ENCODE assay signal across 10 cellular contexts in genomic region chr18:57666818-57667497, GRCh38. TPM values are rescaled to one million over a fixed set of nuclear protein-coding genes. Genes with fewer than 3 reads are reported as not detected.
DNase-seq lines count a peak whose midpoint lies in the region; ATAC-seq and TF ChIP-seq lines count a peak whose summit lies in the region.
"Had no signal": no experiment of that assay in that cellular context is flagged by ENCODE, and none has a peak within 500 bp of the region (broad histone marks: within the 10 kb centered on the region; RNA-seq: fewer than 3 reads in every experiment).

No MANE protein-coding gene starts in this region.

- H3K23ac ChIP-seq in trophoblast cell (ENCODE audit: low read length) = no peak overlapping the region

- no peak overlapping the region for H2AK5ac ChIP-seq in trophoblast cell (ENCODE audit: low read length)

- no peak overlapping the region for H3K4me3 Mint-ChIP-seq in CD8-positive, alpha-beta T cell

- no peak overlapping the region for H2BK120ac ChIP-seq in trophoblast cell (ENCODE audit: insufficient read depth, low read length, poor library complexity)

- no peaks in the 10 kb centered on the region for H3K79me1 ChIP-seq in trophoblast cell (ENCODE audit: low read length)

- no peaks in the 10 kb centered on the region for H3K9me3 ChIP-seq in CD8-positive, alpha-beta T cell (ENCODE audit: low read length)
- H3K9me3 ChIP-seq in trophoblast cell (ENCODE audit: insufficient read depth, low read depth, low read length) = no peaks in the 10 kb centered on the region

- no peak overlapping the region for H3K18ac ChIP-seq in trophoblast cell (ENCODE audit: low read length)

- no peak overlapping the region for H3K27ac Mint-ChIP-seq in CD8-positive, alpha-beta T cell

- no peak overlapping the region for H4K91ac ChIP-seq in trophoblast cell (ENCODE audit: low read depth, low read length)

- POLR2A ChIA-PET in CD8-positive, alpha-beta T cell (lab: Charles Lee) = no interaction called here
- POLR2A ChIA-PET in RWPE1 (lab: Yijun Ruan, JAX; ENCODE audit: low non-redundant PET) = no interaction called here

- no peaks in the 10 kb centered on the region for H3K36me3 ChIP-seq in CD8-positive, alpha-beta T cell (ENCODE audit: insufficient read depth, low read length)
- no peaks in the 10 kb centered on the region for H3K36me3 ChIP-seq in trophoblast cell (ENCODE audit: control insufficient read depth in 1 of 2, insufficient read depth in 2 of 2, low read length in 2 of 2)

- H2BK12ac ChIP-seq in trophoblast cell (ENCODE audit: low read length) = no peak overlapping the region

- H2BK5ac ChIP-seq in trophoblast cell (ENCODE audit: low read depth, low read length, poor library complexity) = no peak overlapping the region

- H3K4ac ChIP-seq in trophoblast cell (ENCODE audit: low read depth, low read length) = no peak overlapping the region

- peaks cover 4% of the 10 kb centered on the region for H3K36me3 Mint-ChIP-seq in CD8-positive, alpha-beta T cell

- H3K4me2 ChIP-seq in trophoblast cell (ENCODE audit: low read length) = no peak overlapping the region

- H4K8ac ChIP-seq in trophoblast cell (ENCODE audit: low read depth, low read length) = no peak overlapping the region

- peaks cover 13% of the 10 kb centered on the region for H3K4me1 ChIP-seq in CD8-positive, alpha-beta T cell (ENCODE audit: insufficient read depth, low read length)
- H3K4me1 ChIP-seq in trophoblast cell (ENCODE audit: control insufficient read depth in 1 of 2, insufficient read depth in 2 of 2, low read length in 2 of 2) = no peaks in the 10 kb centered on the region

- peaks cover 44% of the 10 kb centered on the region for H3K4me1 Mint-ChIP-seq in CD8-positive, alpha-beta T cell (ENCODE audit: low read depth)

- H3K4me3 ChIP-seq in CD8-positive, alpha-beta T cell (ENCODE audit: low read depth, low read length) = no peak overlapping the region
- H3K4me3 ChIP-seq in trophoblast cell (ENCODE audit: low read depth, low read length) = no peak overlapping the region

- H4K12ac ChIP-seq in trophoblast cell (ENCODE audit: low read depth, low read length) = no peak overlapping the region

- CTCF ChIA-PET in CD8-positive, alpha-beta T cell (lab: Charles Lee) = no interaction called here
- CTCF ChIA-PET in RWPE1 (lab: Yijun Ruan, JAX) = no interaction called here

- H3K27me3 Mint-ChIP-seq in CD8-positive, alpha-beta T cell (ENCODE audit: low read depth) = no peaks in the 10 kb centered on the region

- no peak for DNase-seq in CD8-positive, alpha-beta T cell
- DNase-seq in RWPE1 (ENCODE audit: low spot score) = peak; percentile 10
- peak; percentile 84 for DNase-seq in fibroblast of peridontal ligament (ENCODE audit: extremely low read depth)
- DNase-seq in trophoblast cell = peak; percentile 30 to 69
- no peak for DNase-seq in NCI-H2171 treated with DMSO at 0.1 percent for 48 hours (lab: John Stamatoyannopoulos, UW)
- no peak for DNase-seq in NCI-H2227 (lab: John Stamatoyannopoulos, UW; ENCODE audit: unreplicated experiment)
- no peak for DNase-seq in NCI-H345 (lab: John Stamatoyannopoulos, UW)
- DNase-seq: DND-41, NCI-H146 had no signal

- H3K79me2 ChIP-seq in trophoblast cell (ENCODE audit: control insufficient read depth, insufficient read depth, low read length, poor library complexity) = no peaks in the 10 kb centered on the region

- peaks cover under 1% of the 10 kb centered on the region for H3K9me3 Mint-ChIP-seq in CD8-positive, alpha-beta T cell

- intact Hi-C loops in CD8-positive, alpha-beta T cell (cut with DNase I, micrococcal nuclease) = no loop called here

- no CpG with 5 or more reads among the region's 6 CpGs for WGBS in trophoblast cell (ENCODE audit: extremely low coverage, insufficient coverage, insufficient read length)

- H2AFZ ChIP-seq in trophoblast cell (ENCODE audit: insufficient read depth, low read length, poor library complexity) = no peak overlapping the region

- no peak for TF ChIP-seq CTCF in CD8-positive, alpha-beta T cell (IDR thresholded peaks at IDR 0.05)
- no peak for TF ChIP-seq CTCF in RWPE1 (conservative IDR thresholded peaks at IDR 0.05; ENCODE audit: low read depth)

- peak; percentile 55 for ATAC-seq in CD8-positive, alpha-beta T cell
- ATAC-seq in HG03571 (IDR thresholded peaks at IDR 0.05; ENCODE audit: unreplicated experiment) = no peak

- H3K27me3 ChIP-seq in CD8-positive, alpha-beta T cell (ENCODE audit: insufficient read depth, low read length) = no peaks in the 10 kb centered on the region
- H3K27me3 ChIP-seq in trophoblast cell (ENCODE audit: insufficient read depth, low read length) = no peaks in the 10 kb centered on the region

- H3K9ac ChIP-seq in trophoblast cell (ENCODE audit: low read length) = no peak overlapping the region

- no peak overlapping the region for H3K27ac ChIP-seq in CD8-positive, alpha-beta T cell (ENCODE audit: low read depth, low read length)
- H3K27ac ChIP-seq in RWPE1 (peak overlapping the region; percentile 70), trophoblast cell (ENCODE audit: low read depth, low read length) (no peak overlapping the region)

- no peak overlapping the region for H3K14ac ChIP-seq in trophoblast cell (ENCODE audit: low read length)

RNA-seq across cellular contexts. Expression of gene NARS1, which starts 45.3 kb away (rescaled TPM):
- total RNA-seq in CD8-positive, alpha-beta T cell = 100 to 1,000 TPM in 1 of 2 experiments, 10 to 100 TPM in 1; 99.6 to 107 TPM
- polyA plus RNA-seq in trophoblast cell (2013) = 125 and 130 TPM in 2 replicates

Comparison
In these comparisons a context has a peak if more than half of its experiments do, and no peak if none do; other contexts are left out.
1. DNase-seq: peak in RWPE1 (single experiment), fibroblast of peridontal ligament (single experiment) and trophoblast cell (2 of 2); none in CD8-positive, alpha-beta T cell (0 of 7), NCI-H2171 treated with DMSO at 0.1 percent for 48 hours (single experiment), NCI-H2227 (single experiment) and NCI-H345 (single experiment).